In the genomic region with DNA sequence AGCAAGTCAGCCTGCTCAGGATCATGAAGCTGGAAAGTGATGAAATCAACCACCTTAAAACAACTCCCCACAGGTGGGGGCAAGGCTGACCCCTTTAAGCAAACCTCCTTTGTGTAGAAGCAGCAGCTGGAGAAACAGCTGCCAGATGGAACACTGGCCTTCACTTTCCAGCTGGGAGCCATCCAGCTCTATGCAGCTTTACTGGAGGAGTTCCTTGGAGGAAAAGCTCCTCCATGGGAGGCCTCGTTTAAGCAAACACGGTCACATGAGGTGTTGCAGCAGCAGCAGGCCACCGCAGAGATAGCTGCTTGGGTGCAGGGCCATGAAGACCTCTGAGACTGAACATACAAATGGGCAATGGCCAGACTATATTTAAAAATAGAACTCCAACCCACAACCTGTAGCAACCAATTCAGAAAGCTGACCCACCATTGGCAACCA, we compare ENCODE assay signal across 1 cellular context.
TF ChIP-seq lines count a peak whose summit lies in the region.

No MANE protein-coding gene starts in this region.

TF ChIP-seq in A549, 52 proteins besides CTCF, POLR2A, EP300 and RAD21 (continued from another document):
- TF ChIP-seq, protein P1, sequence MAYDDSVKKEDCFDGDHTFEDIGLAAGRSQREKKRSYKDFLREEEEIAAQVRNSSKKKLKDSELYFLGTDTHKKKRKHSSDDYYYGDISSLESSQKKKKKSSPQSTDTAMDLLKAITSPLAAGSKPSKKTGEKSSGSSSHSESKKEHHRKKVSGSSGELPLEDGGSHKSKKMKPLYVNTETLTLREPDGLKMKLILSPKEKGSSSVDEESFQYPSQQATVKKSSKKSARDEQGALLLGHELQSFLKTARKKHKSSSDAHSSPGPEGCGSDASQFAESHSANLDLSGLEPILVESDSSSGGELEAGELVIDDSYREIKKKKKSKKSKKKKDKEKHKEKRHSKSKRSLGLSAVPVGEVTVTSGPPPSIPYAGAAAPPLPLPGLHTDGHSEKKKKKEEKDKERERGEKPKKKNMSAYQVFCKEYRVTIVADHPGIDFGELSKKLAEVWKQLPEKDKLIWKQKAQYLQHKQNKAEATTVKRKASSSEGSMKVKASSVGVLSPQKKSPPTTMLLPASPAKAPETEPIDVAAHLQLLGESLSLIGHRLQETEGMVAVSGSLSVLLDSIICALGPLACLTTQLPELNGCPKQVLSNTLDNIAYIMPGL (CRISPR knock-in tag; IDR thresholded peaks at IDR 0.05; ENCODE audit: borderline replicate concordance), result no peak
- TF ChIP-seq RNF2 (IDR thresholded peaks at IDR 0.05; ENCODE audit: borderline replicate concordance, low read depth), result no peak
